ENCODE assay signal across 1 cellular context in genomic region chr1:46477153-46477929, GRCh38.
TF ChIP-seq lines count a peak whose summit lies in the region.

No MANE protein-coding gene starts in this region.

TF ChIP-seq in K562, 482 proteins besides CTCF, POLR2A, EP300 and RAD21 (continued from another document and continues in another):
- TF ChIP-seq CHD7 (IDR thresholded peaks at IDR 0.05; ENCODE audit: low read depth, low read length) = no peak
- TF ChIP-seq NFIC (IDR thresholded peaks at IDR 0.05) = no peak
- no peak for TF ChIP-seq KDM2B (CRISPR knock-in tag; IDR thresholded peaks at IDR 0.05)
- no peak for TF ChIP-seq SREBF1 (IDR thresholded peaks at IDR 0.05; ENCODE audit: borderline replicate concordance, low read depth, low read length)
- 0 out of 2 replicates have a peak, but pooled peaks have one; percentile 6 for TF ChIP-seq CEBPG (CRISPR knock-in tag; IDR thresholded peaks at IDR 0.05)
- no peak for TF ChIP-seq CEBPG (tag; conservative IDR thresholded peaks at IDR 0.05 in 1 of 2, IDR thresholded peaks at IDR 0.05 in 1 of 2)
- no peak for TF ChIP-seq ZNF253 (CRISPR knock-in tag; conservative IDR thresholded peaks at IDR 0.05)
- no peak for TF ChIP-seq NFIX (CRISPR knock-in tag; IDR thresholded peaks at IDR 0.05; ENCODE audit: low read depth)
- TF ChIP-seq SMARCC2 (IDR thresholded peaks at IDR 0.05; ENCODE audit: low read depth) = no peak
- TF ChIP-seq HDGF (IDR thresholded peaks at IDR 0.05) = peak; percentile 83
- TF ChIP-seq MYC (IDR thresholded peaks at IDR 0.05; ENCODE audit: low read depth, low read length) = peak; percentile 49; the same call in 1 of the 2 replicates
- TF ChIP-seq MYC (CRISPR knock-in tag; IDR thresholded peaks at IDR 0.05; ENCODE audit: borderline replicate concordance, low read depth) = no peak
- TF ChIP-seq HCFC1 (IDR thresholded peaks at IDR 0.05; ENCODE audit: low read depth, low read length) = peak; percentile 44
- 0 out of 4 replicates have a peak, but pooled peaks of 1 of the 2 experiments have one; percentile 55 for TF ChIP-seq ARNT (IDR thresholded peaks at IDR 0.05)
- no peak for TF ChIP-seq GABPB2 (CRISPR knock-in tag; conservative IDR thresholded peaks at IDR 0.05)
- TF ChIP-seq FUS (optimal IDR thresholded peaks at IDR 0.05; ENCODE audit: low read depth, low read length) = no peak
- 0 out of 2 replicates have a peak, but pooled peaks have one; percentile 13 for TF ChIP-seq ZBTB26 (CRISPR knock-in tag; IDR thresholded peaks at IDR 0.05)
- TF ChIP-seq SIRT6 (IDR thresholded peaks at IDR 0.05; ENCODE audit: low read depth, low read length) = no peak
- TF ChIP-seq SMARCE1 (IDR thresholded peaks at IDR 0.05) = no peak
- TF ChIP-seq CBFB (CRISPR knock-in tag; IDR thresholded peaks at IDR 0.05) = no peak
- TF ChIP-seq HNRNPK (IDR thresholded peaks at IDR 0.05; ENCODE audit: low read depth, low read length, poor library complexity, severe bottlenecking) = no peak
- TF ChIP-seq ZBTB49 (CRISPR knock-in tag; IDR thresholded peaks at IDR 0.05; ENCODE audit: borderline replicate concordance) = no peak
- no peak for TF ChIP-seq TEAD2 (tag; IDR thresholded peaks at IDR 0.05)
- peak; percentile 98 for TF ChIP-seq ARID2 (IDR thresholded peaks at IDR 0.05)
- no peak for TF ChIP-seq ZNF77 (CRISPR knock-in tag; IDR thresholded peaks at IDR 0.05)
- no peak for TF ChIP-seq SMAD3 (CRISPR knock-in tag; conservative IDR thresholded peaks at IDR 0.05)
- TF ChIP-seq ZNF354B (CRISPR knock-in tag; IDR thresholded peaks at IDR 0.05) = no peak
- no peak for TF ChIP-seq ZSCAN32 (CRISPR knock-in tag; IDR thresholded peaks at IDR 0.05)
- no peak for TF ChIP-seq ZBTB2 (IDR thresholded peaks at IDR 0.05)
- TF ChIP-seq NRF1 (conservative IDR thresholded peaks at IDR 0.05 in 1 of 2, IDR thresholded peaks at IDR 0.05 in 1 of 2) = no peak
- peak; percentile 68; the same call in 1 of the 2 replicates for TF ChIP-seq ATF7 (IDR thresholded peaks at IDR 0.05)
- no peak for TF ChIP-seq POLR3A (IDR thresholded peaks at IDR 0.05; ENCODE audit: borderline replicate concordance, extremely low read depth, insufficient read depth, insufficient read length)
- TF ChIP-seq NELFE (IDR thresholded peaks at IDR 0.05; ENCODE audit: insufficient read depth, insufficient read length) = no peak
- no peak for TF ChIP-seq NCOA4 (IDR thresholded peaks at IDR 0.05; ENCODE audit: partially characterized antibody)
- TF ChIP-seq ATF1 (CRISPR knock-in tag; IDR thresholded peaks at IDR 0.05) = no peak
- peak; percentile 83 for TF ChIP-seq ATF1 (tag; IDR thresholded peaks at IDR 0.05)
- TF ChIP-seq ZKSCAN8 (CRISPR knock-in tag; IDR thresholded peaks at IDR 0.05) = no peak
- no peak for TF ChIP-seq KAT2B (IDR thresholded peaks at IDR 0.05; ENCODE audit: low read depth, low read length)
- no peak for TF ChIP-seq EWSR1 (IDR thresholded peaks at IDR 0.05; ENCODE audit: borderline replicate concordance, low read depth, partially characterized antibody)
- TF ChIP-seq PPARD (CRISPR knock-in tag; IDR thresholded peaks at IDR 0.05) = no peak
- peak; percentile 40; the same call in 1 of the 2 replicates for TF ChIP-seq L3MBTL2 (IDR thresholded peaks at IDR 0.05)
- no peak for TF ChIP-seq KDM5B (IDR thresholded peaks at IDR 0.05; ENCODE audit: insufficient replicate concordance, low read depth, low read length)
- TF ChIP-seq CBX8 (IDR thresholded peaks at IDR 0.05; ENCODE audit: borderline replicate concordance, extremely low read depth, low read depth, low read length, poor library complexity, severe bottlenecking) = no peak
- no peak; the same call in 1 of the 2 replicates for TF ChIP-seq REST (CRISPR knock-in tag; IDR thresholded peaks at IDR 0.05; ENCODE audit: low read depth)
- TF ChIP-seq KDM1A (IDR thresholded peaks at IDR 0.05) = no peak
- no peak for TF ChIP-seq CBFA2T3 (IDR thresholded peaks at IDR 0.05)
- TF ChIP-seq ERF (CRISPR knock-in tag; IDR thresholded peaks at IDR 0.05) = no peak
- peak; percentile 91 for TF ChIP-seq XRCC5 (IDR thresholded peaks at IDR 0.05; ENCODE audit: low read depth, low read length)
- TF ChIP-seq C11orf30 (IDR thresholded peaks at IDR 0.05; ENCODE audit: low read depth) = no peak
